ENCODE assay signal across 1 cellular context in the genomic region with DNA sequence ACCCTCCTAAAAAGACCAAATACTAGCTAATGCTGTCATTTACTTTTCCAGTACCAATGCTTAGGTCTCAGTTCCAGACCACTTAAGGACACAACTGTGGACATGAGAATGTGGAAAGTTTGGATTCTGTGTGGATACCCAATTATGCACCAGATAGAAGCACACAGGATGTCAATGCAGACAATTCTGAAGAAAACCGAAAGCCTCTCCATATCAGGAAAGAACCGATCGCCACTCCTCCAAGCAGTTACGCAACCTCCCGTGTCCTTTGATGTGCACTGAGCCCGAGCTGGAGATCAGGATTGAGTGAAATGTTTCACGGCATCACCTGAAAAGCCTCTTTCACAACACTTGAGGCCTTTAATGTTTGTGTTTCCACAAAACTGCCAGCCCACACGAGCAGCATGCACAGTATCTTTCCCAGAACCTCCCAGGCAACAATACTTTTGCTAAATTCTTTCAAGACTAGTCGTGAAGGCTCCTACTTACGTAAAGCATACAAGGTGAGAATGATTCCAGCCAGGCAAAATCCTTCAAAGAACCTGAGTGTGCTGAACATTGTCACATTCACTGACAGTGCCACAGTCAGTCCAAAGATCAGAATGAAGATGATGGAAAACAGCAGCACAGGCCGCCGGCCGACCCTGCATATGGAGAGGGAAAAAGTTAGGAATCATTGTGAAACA.
TF ChIP-seq lines count a peak whose summit lies in the region.

No MANE protein-coding gene starts in this region.

TF ChIP-seq in K562, 482 proteins besides CTCF, POLR2A, EP300 and RAD21 (continued from another document and continues in another):
- TF ChIP-seq, protein P1, sequence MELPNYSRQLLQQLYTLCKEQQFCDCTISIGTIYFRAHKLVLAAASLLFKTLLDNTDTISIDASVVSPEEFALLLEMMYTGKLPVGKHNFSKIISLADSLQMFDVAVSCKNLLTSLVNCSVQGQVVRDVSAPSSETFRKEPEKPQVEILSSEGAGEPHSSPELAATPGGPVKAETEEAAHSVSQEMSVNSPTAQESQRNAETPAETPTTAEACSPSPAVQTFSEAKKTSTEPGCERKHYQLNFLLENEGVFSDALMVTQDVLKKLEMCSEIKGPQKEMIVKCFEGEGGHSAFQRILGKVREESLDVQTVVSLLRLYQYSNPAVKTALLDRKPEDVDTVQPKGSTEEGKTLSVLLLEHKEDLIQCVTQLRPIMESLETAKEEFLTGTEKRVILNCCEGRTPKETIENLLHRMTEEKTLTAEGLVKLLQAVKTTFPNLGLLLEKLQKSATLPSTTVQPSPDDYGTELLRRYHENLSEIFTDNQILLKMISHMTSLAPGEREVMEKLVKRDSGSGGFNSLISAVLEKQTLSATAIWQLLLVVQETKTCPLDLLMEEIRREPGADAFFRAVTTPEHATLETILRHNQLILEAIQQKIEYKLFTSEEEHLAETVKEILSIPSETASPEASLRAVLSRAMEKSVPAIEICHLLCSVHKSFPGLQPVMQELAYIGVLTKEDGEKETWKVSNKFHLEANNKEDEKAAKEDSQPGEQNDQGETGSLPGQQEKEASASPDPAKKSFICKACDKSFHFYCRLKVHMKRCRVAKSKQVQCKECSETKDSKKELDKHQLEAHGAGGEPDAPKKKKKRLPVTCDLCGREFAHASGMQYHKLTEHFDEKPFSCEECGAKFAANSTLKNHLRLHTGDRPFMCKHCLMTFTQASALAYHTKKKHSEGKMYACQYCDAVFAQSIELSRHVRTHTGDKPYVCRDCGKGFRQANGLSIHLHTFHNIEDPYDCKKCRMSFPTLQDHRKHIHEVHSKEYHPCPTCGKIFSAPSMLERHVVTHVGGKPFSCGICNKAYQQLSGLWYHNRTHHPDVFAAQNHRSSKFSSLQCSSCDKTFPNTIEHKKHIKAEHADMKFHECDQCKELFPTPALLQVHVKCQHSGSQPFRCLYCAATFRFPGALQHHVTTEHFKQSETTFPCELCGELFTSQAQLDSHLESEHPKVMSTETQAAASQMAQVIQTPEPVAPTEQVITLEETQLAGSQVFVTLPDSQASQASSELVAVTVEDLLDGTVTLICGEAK (IDR thresholded peaks at IDR 0.05): peak; percentile 57; the same call in 1 of the 2 replicates
- TF ChIP-seq, protein P1 (CRISPR knock-in tag; IDR thresholded peaks at IDR 0.05): no peak
- 0 out of 2 replicates have a peak, but pooled peaks have one; percentile 64 for TF ChIP-seq ZEB2 (IDR thresholded peaks at IDR 0.05)
- no peak for TF ChIP-seq CHD2 (IDR thresholded peaks at IDR 0.05; ENCODE audit: low read depth, low read length)
- no peak for TF ChIP-seq YY1 (IDR thresholded peaks at IDR 0.05; ENCODE audit: borderline replicate concordance in 1 of 3, control insufficient read depth in 1 of 3, extremely low read depth in 1 of 3, insufficient read depth in 3 of 3, insufficient read length in 1 of 3, insufficient replicate concordance in 2 of 3, low read depth in 1 of 3, low read length in 2 of 3)
- TF ChIP-seq MECOM (CRISPR knock-in tag; IDR thresholded peaks at IDR 0.05): no peak
- TF ChIP-seq, protein P2, sequence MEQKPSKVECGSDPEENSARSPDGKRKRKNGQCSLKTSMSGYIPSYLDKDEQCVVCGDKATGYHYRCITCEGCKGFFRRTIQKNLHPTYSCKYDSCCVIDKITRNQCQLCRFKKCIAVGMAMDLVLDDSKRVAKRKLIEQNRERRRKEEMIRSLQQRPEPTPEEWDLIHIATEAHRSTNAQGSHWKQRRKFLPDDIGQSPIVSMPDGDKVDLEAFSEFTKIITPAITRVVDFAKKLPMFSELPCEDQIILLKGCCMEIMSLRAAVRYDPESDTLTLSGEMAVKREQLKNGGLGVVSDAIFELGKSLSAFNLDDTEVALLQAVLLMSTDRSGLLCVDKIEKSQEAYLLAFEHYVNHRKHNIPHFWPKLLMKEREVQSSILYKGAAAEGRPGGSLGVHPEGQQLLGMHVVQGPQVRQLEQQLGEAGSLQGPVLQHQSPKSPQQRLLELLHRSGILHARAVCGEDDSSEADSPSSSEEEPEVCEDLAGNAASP (IDR thresholded peaks at IDR 0.05): no peak
- no peak for TF ChIP-seq ZNF436 (CRISPR knock-in tag; IDR thresholded peaks at IDR 0.05)
- TF ChIP-seq TEAD1 (CRISPR knock-in tag; IDR thresholded peaks at IDR 0.05): no peak
- no peak for TF ChIP-seq ADNP (tag; IDR thresholded peaks at IDR 0.05)
- TF ChIP-seq SMC3 (conservative IDR thresholded peaks at IDR 0.05; ENCODE audit: insufficient read depth, low read depth, low read length): no peak
- TF ChIP-seq TAF1 (IDR thresholded peaks at IDR 0.05; ENCODE audit: control insufficient read depth, extremely low read depth, insufficient read depth, low read length, severe bottlenecking): no peak
- no peak for TF ChIP-seq PTBP1 (IDR thresholded peaks at IDR 0.05; ENCODE audit: low read depth, low read length)
- no peak for TF ChIP-seq SPI1 (IDR thresholded peaks at IDR 0.05; ENCODE audit: borderline replicate concordance, low read depth, low read length)
- TF ChIP-seq, protein P3, sequence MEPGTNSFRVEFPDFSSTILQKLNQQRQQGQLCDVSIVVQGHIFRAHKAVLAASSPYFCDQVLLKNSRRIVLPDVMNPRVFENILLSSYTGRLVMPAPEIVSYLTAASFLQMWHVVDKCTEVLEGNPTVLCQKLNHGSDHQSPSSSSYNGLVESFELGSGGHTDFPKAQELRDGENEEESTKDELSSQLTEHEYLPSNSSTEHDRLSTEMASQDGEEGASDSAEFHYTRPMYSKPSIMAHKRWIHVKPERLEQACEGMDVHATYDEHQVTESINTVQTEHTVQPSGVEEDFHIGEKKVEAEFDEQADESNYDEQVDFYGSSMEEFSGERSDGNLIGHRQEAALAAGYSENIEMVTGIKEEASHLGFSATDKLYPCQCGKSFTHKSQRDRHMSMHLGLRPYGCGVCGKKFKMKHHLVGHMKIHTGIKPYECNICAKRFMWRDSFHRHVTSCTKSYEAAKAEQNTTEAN (CRISPR knock-in tag; IDR thresholded peaks at IDR 0.05): no peak
- no peak for TF ChIP-seq SMAD1 (IDR thresholded peaks at IDR 0.05; ENCODE audit: low read depth, low read length, partially characterized antibody)
- TF ChIP-seq POLR2AphosphoS5 (IDR thresholded peaks at IDR 0.05; ENCODE audit: control insufficient read depth, insufficient read depth, low read depth, low read length): no peak
- TF ChIP-seq HEY1 (CRISPR knock-in tag; IDR thresholded peaks at IDR 0.05; ENCODE audit: borderline replicate concordance): no peak
- TF ChIP-seq HNRNPL (IDR thresholded peaks at IDR 0.05; ENCODE audit: low read depth, low read length): no peak
- TF ChIP-seq, protein P4, sequence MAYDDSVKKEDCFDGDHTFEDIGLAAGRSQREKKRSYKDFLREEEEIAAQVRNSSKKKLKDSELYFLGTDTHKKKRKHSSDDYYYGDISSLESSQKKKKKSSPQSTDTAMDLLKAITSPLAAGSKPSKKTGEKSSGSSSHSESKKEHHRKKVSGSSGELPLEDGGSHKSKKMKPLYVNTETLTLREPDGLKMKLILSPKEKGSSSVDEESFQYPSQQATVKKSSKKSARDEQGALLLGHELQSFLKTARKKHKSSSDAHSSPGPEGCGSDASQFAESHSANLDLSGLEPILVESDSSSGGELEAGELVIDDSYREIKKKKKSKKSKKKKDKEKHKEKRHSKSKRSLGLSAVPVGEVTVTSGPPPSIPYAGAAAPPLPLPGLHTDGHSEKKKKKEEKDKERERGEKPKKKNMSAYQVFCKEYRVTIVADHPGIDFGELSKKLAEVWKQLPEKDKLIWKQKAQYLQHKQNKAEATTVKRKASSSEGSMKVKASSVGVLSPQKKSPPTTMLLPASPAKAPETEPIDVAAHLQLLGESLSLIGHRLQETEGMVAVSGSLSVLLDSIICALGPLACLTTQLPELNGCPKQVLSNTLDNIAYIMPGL (CRISPR knock-in tag; IDR thresholded peaks at IDR 0.05): no peak
- TF ChIP-seq, protein P5, sequence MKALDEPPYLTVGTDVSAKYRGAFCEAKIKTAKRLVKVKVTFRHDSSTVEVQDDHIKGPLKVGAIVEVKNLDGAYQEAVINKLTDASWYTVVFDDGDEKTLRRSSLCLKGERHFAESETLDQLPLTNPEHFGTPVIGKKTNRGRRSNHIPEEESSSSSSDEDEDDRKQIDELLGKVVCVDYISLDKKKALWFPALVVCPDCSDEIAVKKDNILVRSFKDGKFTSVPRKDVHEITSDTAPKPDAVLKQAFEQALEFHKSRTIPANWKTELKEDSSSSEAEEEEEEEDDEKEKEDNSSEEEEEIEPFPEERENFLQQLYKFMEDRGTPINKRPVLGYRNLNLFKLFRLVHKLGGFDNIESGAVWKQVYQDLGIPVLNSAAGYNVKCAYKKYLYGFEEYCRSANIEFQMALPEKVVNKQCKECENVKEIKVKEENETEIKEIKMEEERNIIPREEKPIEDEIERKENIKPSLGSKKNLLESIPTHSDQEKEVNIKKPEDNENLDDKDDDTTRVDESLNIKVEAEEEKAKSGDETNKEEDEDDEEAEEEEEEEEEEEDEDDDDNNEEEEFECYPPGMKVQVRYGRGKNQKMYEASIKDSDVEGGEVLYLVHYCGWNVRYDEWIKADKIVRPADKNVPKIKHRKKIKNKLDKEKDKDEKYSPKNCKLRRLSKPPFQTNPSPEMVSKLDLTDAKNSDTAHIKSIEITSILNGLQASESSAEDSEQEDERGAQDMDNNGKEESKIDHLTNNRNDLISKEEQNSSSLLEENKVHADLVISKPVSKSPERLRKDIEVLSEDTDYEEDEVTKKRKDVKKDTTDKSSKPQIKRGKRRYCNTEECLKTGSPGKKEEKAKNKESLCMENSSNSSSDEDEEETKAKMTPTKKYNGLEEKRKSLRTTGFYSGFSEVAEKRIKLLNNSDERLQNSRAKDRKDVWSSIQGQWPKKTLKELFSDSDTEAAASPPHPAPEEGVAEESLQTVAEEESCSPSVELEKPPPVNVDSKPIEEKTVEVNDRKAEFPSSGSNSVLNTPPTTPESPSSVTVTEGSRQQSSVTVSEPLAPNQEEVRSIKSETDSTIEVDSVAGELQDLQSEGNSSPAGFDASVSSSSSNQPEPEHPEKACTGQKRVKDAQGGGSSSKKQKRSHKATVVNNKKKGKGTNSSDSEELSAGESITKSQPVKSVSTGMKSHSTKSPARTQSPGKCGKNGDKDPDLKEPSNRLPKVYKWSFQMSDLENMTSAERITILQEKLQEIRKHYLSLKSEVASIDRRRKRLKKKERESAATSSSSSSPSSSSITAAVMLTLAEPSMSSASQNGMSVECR (CRISPR knock-in tag; IDR thresholded peaks at IDR 0.05): no peak
- no peak; a peak in 1 of 4 replicates for TF ChIP-seq KDM1A (IDR thresholded peaks at IDR 0.05)
- TF ChIP-seq SUPT5H (IDR thresholded peaks at IDR 0.05): no peak
- no peak for TF ChIP-seq RFX5 (IDR thresholded peaks at IDR 0.05; ENCODE audit: low read depth, low read length)
- TF ChIP-seq, protein P6, sequence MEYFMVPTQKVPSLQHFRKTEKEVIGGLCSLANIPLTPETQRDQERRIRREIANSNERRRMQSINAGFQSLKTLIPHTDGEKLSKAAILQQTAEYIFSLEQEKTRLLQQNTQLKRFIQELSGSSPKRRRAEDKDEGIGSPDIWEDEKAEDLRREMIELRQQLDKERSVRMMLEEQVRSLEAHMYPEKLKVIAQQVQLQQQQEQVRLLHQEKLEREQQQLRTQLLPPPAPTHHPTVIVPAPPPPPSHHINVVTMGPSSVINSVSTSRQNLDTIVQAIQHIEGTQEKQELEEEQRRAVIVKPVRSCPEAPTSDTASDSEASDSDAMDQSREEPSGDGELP (CRISPR knock-in tag; IDR thresholded peaks at IDR 0.05; ENCODE audit: borderline replicate concordance): no peak
- TF ChIP-seq, protein P7, sequence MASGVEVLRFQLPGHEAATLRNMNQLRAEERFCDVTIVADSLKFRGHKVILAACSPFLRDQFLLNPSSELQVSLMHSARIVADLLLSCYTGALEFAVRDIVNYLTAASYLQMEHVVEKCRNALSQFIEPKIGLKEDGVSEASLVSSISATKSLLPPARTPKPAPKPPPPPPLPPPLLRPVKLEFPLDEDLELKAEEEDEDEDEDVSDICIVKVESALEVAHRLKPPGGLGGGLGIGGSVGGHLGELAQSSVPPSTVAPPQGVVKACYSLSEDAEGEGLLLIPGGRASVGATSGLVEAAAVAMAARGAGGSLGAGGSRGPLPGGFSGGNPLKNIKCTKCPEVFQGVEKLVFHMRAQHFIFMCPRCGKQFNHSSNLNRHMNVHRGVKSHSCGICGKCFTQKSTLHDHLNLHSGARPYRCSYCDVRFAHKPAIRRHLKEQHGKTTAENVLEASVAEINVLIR (CRISPR knock-in tag; IDR thresholded peaks at IDR 0.05): no peak
- TF ChIP-seq, protein P8, sequence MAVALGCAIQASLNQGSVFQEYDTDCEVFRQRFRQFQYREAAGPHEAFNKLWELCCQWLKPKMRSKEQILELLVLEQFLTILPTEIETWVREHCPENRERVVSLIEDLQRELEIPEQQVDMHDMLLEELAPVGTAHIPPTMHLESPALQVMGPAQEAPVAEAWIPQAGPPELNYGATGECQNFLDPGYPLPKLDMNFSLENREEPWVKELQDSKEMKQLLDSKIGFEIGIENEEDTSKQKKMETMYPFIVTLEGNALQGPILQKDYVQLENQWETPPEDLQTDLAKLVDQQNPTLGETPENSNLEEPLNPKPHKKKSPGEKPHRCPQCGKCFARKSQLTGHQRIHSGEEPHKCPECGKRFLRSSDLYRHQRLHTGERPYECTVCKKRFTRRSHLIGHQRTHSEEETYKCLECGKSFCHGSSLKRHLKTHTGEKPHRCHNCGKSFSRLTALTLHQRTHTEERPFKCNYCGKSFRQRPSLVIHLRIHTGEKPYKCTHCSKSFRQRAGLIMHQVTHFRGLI (CRISPR knock-in tag; IDR thresholded peaks at IDR 0.05): no peak
- peak; percentile 63; the same call in 1 of the 2 replicates for TF ChIP-seq CBFA2T3 (IDR thresholded peaks at IDR 0.05)
- TF ChIP-seq CHD4 (IDR thresholded peaks at IDR 0.05; ENCODE audit: insufficient read depth, insufficient replicate concordance, low read depth, low read length, poor library complexity, severe bottlenecking): no peak
- peak; percentile 59; the same call in 1 of the 2 replicates for TF ChIP-seq SOX6 (IDR thresholded peaks at IDR 0.05)
- peak; percentile 71 for TF ChIP-seq ARID1B (IDR thresholded peaks at IDR 0.05)
- no peak for TF ChIP-seq STAT5B (CRISPR knock-in tag; IDR thresholded peaks at IDR 0.05)
- no peak for TF ChIP-seq ZFP30 (CRISPR knock-in tag; IDR thresholded peaks at IDR 0.05; ENCODE audit: borderline replicate concordance)
- no peak for TF ChIP-seq XRCC3 (IDR thresholded peaks at IDR 0.05)
